8 cellular contexts compared by ENCODE assay signal in the genomic region with DNA sequence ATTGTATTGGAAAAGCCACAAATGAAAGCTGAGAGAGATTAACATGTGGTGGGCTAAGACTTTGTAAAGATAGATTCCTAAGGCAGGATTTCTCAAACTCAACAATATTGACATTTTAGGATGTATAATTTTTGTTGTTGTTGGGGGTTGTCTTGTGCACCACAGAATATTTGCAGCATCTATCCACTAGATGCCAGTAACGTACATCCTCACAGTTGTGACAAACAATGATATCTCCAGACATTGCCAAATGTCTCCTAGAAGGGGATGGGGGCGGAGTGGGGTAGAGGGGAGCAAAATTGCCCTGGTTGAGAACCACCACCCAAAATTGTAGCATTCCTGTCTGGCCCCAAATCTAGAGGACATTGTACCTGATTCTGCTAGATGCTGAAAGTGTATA. TPM values are rescaled to one million over a fixed set of nuclear protein-coding genes. Genes with fewer than 3 reads are reported as not detected.
DNase-seq lines count a peak whose midpoint lies in the region; ATAC-seq and TF ChIP-seq lines count a peak whose summit lies in the region.

No MANE protein-coding gene starts in this region.

- 8% methylated on average over 2 of the region's 2 CpGs for WGBS in right lobe of liver (ENCODE audit: insufficient coverage, low coverage, low lambda C conversion rate, missing lambda C conversion rate)

- CTCF ChIA-PET in A673 (lab: Charles Lee): no interaction called here

- intact Hi-C loops in A673 (cut with micrococcal nuclease; ENCODE audit: unreplicated experiment): loop anchor here (2.0 kb wide), 1 partner anchor 462 kb away; no protein-coding TSS in a partner anchor
- intact Hi-C loops in breast epithelium (cut with DNase I; ENCODE audit: low total_unique reads): no loop called here
- intact Hi-C loops in right lobe of liver (cut with DNase I): no loop called here

- DNase-seq in A673 (ENCODE audit: low spot score): peak; percentile 67
- peak; percentile 65 for DNase-seq in GM13976 (ENCODE audit: low spot score)
- peak; percentile 12 for DNase-seq in NCI-H1092 treated with DMSO at 0.1 percent for 48 hours (lab: John Stamatoyannopoulos, UW)
- no peak for DNase-seq in breast epithelium (ENCODE audit: low spot score in 2 of 2)
- no peak for DNase-seq in right lobe of liver
- no peak for DNase-seq in OCI-M2 (lab: John Stamatoyannopoulos, UW; ENCODE audit: unreplicated experiment)

- H3K4me1 ChIP-seq in A673 (ENCODE audit: insufficient read depth, low read length, poor library complexity, severe bottlenecking) (no peaks in the 10 kb centered on the region), breast epithelium (no peaks in the 10 kb centered on the region), right lobe of liver (no peaks in the 10 kb centered on the region)

- peak; percentile 74 for TF ChIP-seq CTCF in A673 (conservative IDR thresholded peaks at IDR 0.05; ENCODE audit: low read depth, low read length)
- TF ChIP-seq CTCF in GM13976 (IDR thresholded peaks at IDR 0.05; ENCODE audit: borderline replicate concordance, control extremely low read depth, extremely low read depth, insufficient read depth, missing control alignments): peak; percentile 57
- peak; percentile 19 to 53 (median 47) for TF ChIP-seq CTCF in breast epithelium (IDR thresholded peaks at IDR 0.05)
- TF ChIP-seq CTCF in right lobe of liver (IDR thresholded peaks at IDR 0.05): peak; percentile 47 to 73 (median 62)

- H3K36me3 ChIP-seq in A673 (ENCODE audit: insufficient read depth, low read length, poor library complexity, severe bottlenecking): no peaks in the 10 kb centered on the region
- no peaks in the 10 kb centered on the region for H3K36me3 ChIP-seq in breast epithelium
- no peaks in the 10 kb centered on the region for H3K36me3 ChIP-seq in right lobe of liver

- BruUV-seq in A673 (replicated peaks; lab: Mats Ljungman, UMichigan): no TSS peak

- POLR2A ChIA-PET in A673 (lab: Charles Lee; ENCODE audit: low non-redundant PET): no interaction called here

- H3K4me3 ChIP-seq in A673 (ENCODE audit: low read depth, low read length, poor library complexity, severe bottlenecking) (no peak overlapping the region), breast epithelium (no peak overlapping the region), right lobe of liver (no peak overlapping the region)

- TF ChIP-seq POLR2A in breast epithelium (IDR thresholded peaks at IDR 0.05): no peak
- no peak for TF ChIP-seq POLR2A in right lobe of liver (IDR thresholded peaks at IDR 0.05)

- no peaks in the 10 kb centered on the region for H3K27me3 ChIP-seq in A673 (replicated peaks; ENCODE audit: insufficient read depth, low read depth, low read length, poor library complexity)
- no peaks in the 10 kb centered on the region for H3K27me3 ChIP-seq in breast epithelium
- no peaks in the 10 kb centered on the region for H3K27me3 ChIP-seq in right lobe of liver

- ATAC-seq in HG02642 (IDR thresholded peaks at IDR 0.05; ENCODE audit: poor library complexity, unreplicated experiment): peak; percentile 67
- peak; percentile 89 to 96 (median 90) for ATAC-seq in right lobe of liver
- ATAC-seq in activated CD4-positive, CD25-positive, alpha-beta regulatory T cell treated with anti-CD3 and anti-CD28 coated beads, Interleukin-2, amount 50 U/mL, for 24 hours: no peak

- no peak overlapping the region for H3K27ac ChIP-seq in A673 (ENCODE audit: low read depth, low read length, poor library complexity, severe bottlenecking)
- H3K27ac ChIP-seq in breast epithelium: no peak overlapping the region
- no peak overlapping the region for H3K27ac ChIP-seq in right lobe of liver

- in situ Hi-C loops in GM13976 (cut with MboI; ENCODE audit: low sequenced_read_pairs, unreplicated experiment): loop anchor here (10.0 kb wide), 1 partner anchor 460 kb away; no protein-coding TSS in a partner anchor

- no peaks in the 10 kb centered on the region for H3K9me3 ChIP-seq in A673 (ENCODE audit: low read depth, low read length, poor library complexity, severe bottlenecking)
- H3K9me3 ChIP-seq in breast epithelium: no peaks in the 10 kb centered on the region
- no peaks in the 10 kb centered on the region for H3K9me3 ChIP-seq in right lobe of liver

RNA-seq across cellular contexts. Expression of a gene that starts 14.7 kb away (rescaled TPM):
- total RNA-seq in A673 (2021) (31.4 and 31.6 TPM in 2 replicates), breast epithelium (10 to 100 TPM; 19.8 to 46.0 (median 31.5) TPM), right lobe of liver (10 to 100 TPM; 20.3 to 41.5 (median 22.7) TPM)

Comparison
In these comparisons a context has a peak if more than half of its experiments do, and no peak if none do; other contexts are left out.
1. DNase-seq: peak in A673 (single experiment), GM13976 (single experiment) and NCI-H1092 treated with DMSO at 0.1 percent for 48 hours (single experiment); none in breast epithelium (0 of 2), right lobe of liver (0 of 3) and OCI-M2 (single experiment).
2. ATAC-seq: peak in HG02642 (single experiment) and right lobe of liver (4 of 4); none in activated CD4-positive, CD25-positive, alpha-beta regulatory T cell treated with anti-CD3 and anti-CD28 coated beads, Interleukin-2, amount 50 U/mL, for 24 hours (0 of 2).
3. Peak in every context shown above with its lines, with median percentiles within 50 percentile points of each other: CTCF ChIP-seq.